Comparison of ENCODE assay signal across 2 cellular contexts in genomic region chr10:78124167-78124566, GRCh38.
TF ChIP-seq lines count a peak whose summit lies in the region.

No MANE protein-coding gene starts in this region.

TF ChIP-seq in HepG2, 621 proteins besides CTCF, POLR2A, EP300 and RAD21 (continued from another document):
- peak; percentile 99 to 100 for TF ChIP-seq MAFK (conservative IDR thresholded peaks at IDR 0.05 in 1 of 2, IDR thresholded peaks at IDR 0.05 in 1 of 2; ENCODE audit: low read length in 2 of 2)

TF ChIP-seq in K562, 482 proteins besides CTCF, POLR2A, EP300 and RAD21 (continued from another document):
- TF ChIP-seq TAL1 (IDR thresholded peaks at IDR 0.05): no peak
- peak; percentile 98 for TF ChIP-seq ZNF316 (IDR thresholded peaks at IDR 0.05)
- TF ChIP-seq C11orf30 (IDR thresholded peaks at IDR 0.05; ENCODE audit: low read depth): peak; percentile 96
- TF ChIP-seq MAFF (IDR thresholded peaks at IDR 0.05; ENCODE audit: low read length): peak; percentile 100
- peak; percentile 100 for TF ChIP-seq MAFK (IDR thresholded peaks at IDR 0.05; ENCODE audit: low read length)
- no peak for TF ChIP-seq ZFPM2 (CRISPR knock-in tag; IDR thresholded peaks at IDR 0.05)
- TF ChIP-seq NFE2 (IDR thresholded peaks at IDR 0.05; ENCODE audit: low read depth): peak; percentile 37; the same call in 1 of the 2 replicates
- no peak for TF ChIP-seq BDP1 (IDR thresholded peaks at IDR 0.05; ENCODE audit: insufficient read depth, insufficient read length)
